Comparison of ENCODE assay signal across 8 cellular contexts in the genomic region with DNA sequence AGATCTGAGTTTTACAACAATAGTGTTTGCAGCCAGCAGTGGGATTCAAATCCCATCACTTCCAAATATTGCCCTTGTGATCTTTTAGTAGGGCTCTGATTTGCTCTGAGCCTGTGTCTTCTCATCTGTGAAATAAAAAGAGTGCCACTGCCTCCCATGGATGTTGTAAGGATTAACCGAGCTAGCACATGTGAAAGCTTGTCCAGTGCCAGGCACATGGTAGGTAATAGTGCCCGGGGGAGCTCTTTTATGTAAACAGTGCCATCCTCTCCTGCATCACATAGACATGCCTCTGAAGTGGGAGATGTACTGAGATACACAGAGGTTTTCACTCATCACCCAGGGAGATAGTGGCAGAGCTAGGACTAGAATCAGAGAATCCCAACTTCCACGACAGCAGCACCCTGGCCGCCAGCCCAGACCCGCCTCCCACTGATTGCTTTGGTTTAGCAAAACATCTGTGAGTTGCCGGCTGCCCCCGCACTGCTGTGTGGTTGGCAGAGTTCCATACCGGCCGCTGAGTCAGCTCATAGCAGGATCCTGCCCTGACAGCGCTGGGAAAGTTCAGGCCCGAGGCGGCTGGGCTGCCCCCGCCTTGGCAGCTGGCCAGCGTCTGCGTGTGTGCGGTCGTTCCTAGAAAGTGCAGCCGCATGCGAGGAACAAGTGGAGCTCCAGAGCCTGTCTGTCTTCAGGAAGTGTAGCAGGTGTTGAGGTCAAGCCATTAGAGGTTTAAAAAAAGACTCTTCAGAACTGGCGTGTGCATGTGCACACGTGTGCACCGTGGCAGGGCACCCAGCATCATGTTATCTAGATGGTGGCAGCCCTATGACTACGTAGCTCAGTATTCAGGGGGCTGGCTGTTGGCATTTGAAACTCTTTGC. TPM values are rescaled to one million over a fixed set of nuclear protein-coding genes. Genes with fewer than 3 reads are reported as not detected.
DNase-seq lines count a peak whose midpoint lies in the region; ATAC-seq and TF ChIP-seq lines count a peak whose summit lies in the region.

No MANE protein-coding gene starts in this region.

- H3K9me3 ChIP-seq in naive thymus-derived CD4-positive, alpha-beta T cell (ENCODE audit: control insufficient read depth in 2 of 3, low read length in 3 of 3) = no peaks in the 10 kb centered on the region

- H3K27ac Mint-ChIP-seq in IgD-negative memory B cell = peak overlapping the region; percentile 5 to 81 (median 53)
- H3K27ac Mint-ChIP-seq in naive thymus-derived CD4-positive, alpha-beta T cell = peak overlapping the region; percentile 7 to 90 (median 74)
- H3K27ac Mint-ChIP-seq in stimulated activated effector memory CD8-positive, alpha-beta T cell treated with anti-CD3 and anti-CD28 coated beads, Interleukin-12 subunit alpha, Interleukin-12 subunit beta, amount 100 ng/mL, for 72 hours = peak overlapping the region; percentile 92

- H3K27me3 Mint-ChIP-seq in IgD-negative memory B cell = no peaks in the 10 kb centered on the region
- H3K27me3 Mint-ChIP-seq in naive thymus-derived CD4-positive, alpha-beta T cell = no peaks in the 10 kb centered on the region

- ATAC-seq in GM21515 (IDR thresholded peaks at IDR 0.05; ENCODE audit: unreplicated experiment) = peak; percentile 38
- peak; percentile 73 for ATAC-seq in naive thymus-derived CD4-positive, alpha-beta T cell
- peak; percentile 81 for ATAC-seq in stimulated activated effector memory CD8-positive, alpha-beta T cell treated with anti-CD3 and anti-CD28 coated beads, Interleukin-12 subunit alpha, Interleukin-12 subunit beta, amount 100 ng/mL, for 72 hours

- intact Hi-C loops in naive thymus-derived CD4-positive, alpha-beta T cell (cut with micrococcal nuclease) = loop anchor here in 1 of 2 donors (1.0 to 10.0 kb wide), 5 partner anchors 69 to 1761 kb away; a partner anchor contains a TSS

- TF ChIP-seq POLR2A in erythroblast (IDR thresholded peaks at IDR 0.05; ENCODE audit: low read length) = no peak

- no peaks in the 10 kb centered on the region for H3K9me3 Mint-ChIP-seq in IgD-negative memory B cell
- H3K9me3 Mint-ChIP-seq in naive thymus-derived CD4-positive, alpha-beta T cell = no peaks in the 10 kb centered on the region
- no peaks in the 10 kb centered on the region for H3K9me3 Mint-ChIP-seq in stimulated activated effector memory CD8-positive, alpha-beta T cell treated with anti-CD3 and anti-CD28 coated beads, Interleukin-12 subunit alpha, Interleukin-12 subunit beta, amount 100 ng/mL, for 72 hours

- H3K4me1 ChIP-seq in naive thymus-derived CD4-positive, alpha-beta T cell (ENCODE audit: control insufficient read depth in 2 of 2, insufficient read depth in 2 of 2, low read length in 2 of 2) = peaks cover 36 to 51% of the 10 kb centered on the region in 2 donors

- peak overlapping the region; percentile 58 for H3K27ac ChIP-seq in naive thymus-derived CD4-positive, alpha-beta T cell (ENCODE audit: low read depth, low read length)

- H3K36me3 Mint-ChIP-seq in IgD-negative memory B cell = peaks cover 3% of the 10 kb centered on the region
- peaks cover 0 to 50% (median 20%) of the 10 kb centered on the region in 5 donors for H3K36me3 Mint-ChIP-seq in naive thymus-derived CD4-positive, alpha-beta T cell
- peaks cover 94% of the 10 kb centered on the region for H3K36me3 Mint-ChIP-seq in stimulated activated effector memory CD8-positive, alpha-beta T cell treated with anti-CD3 and anti-CD28 coated beads, Interleukin-12 subunit alpha, Interleukin-12 subunit beta, amount 100 ng/mL, for 72 hours

- CTCF ChIA-PET in naive thymus-derived CD4-positive, alpha-beta T cell (lab: Charles Lee) = interaction anchor here (0.9 kb wide), 1 partner anchor 174 kb away, joined by 3 read pairs; no protein-coding TSS in a partner anchor

- DNase-seq in COR-L47 (lab: John Stamatoyannopoulos, UW) (peak; percentile 99), OCI-M1 (lab: John Stamatoyannopoulos, UW) (peak; percentile 99), activated T-cell treated with anti-CD3 and anti-CD28 coated beads for 48 hours (ENCODE audit: low read depth) (peak; percentile 94), erythroblast (lab: John Stamatoyannopoulos, UW) (peak; percentile 98 to 99)
- peak; percentile 51 to 91 (median 57) for DNase-seq in naive thymus-derived CD4-positive, alpha-beta T cell
- peak; percentile 90 to 96 for DNase-seq in stimulated activated effector memory CD8-positive, alpha-beta T cell treated with anti-CD3 and anti-CD28 coated beads, Interleukin-12 subunit alpha, Interleukin-12 subunit beta, amount 100 ng/mL, for 72 hours (ENCODE audit: low spot score in 2 of 2)

- peak overlapping the region; percentile 42 to 85 (median 48) for H3K4me3 Mint-ChIP-seq in IgD-negative memory B cell
- peak overlapping the region; percentile 55 to 84 (median 73) for H3K4me3 Mint-ChIP-seq in naive thymus-derived CD4-positive, alpha-beta T cell
- peak overlapping the region; percentile 97 for H3K4me3 Mint-ChIP-seq in stimulated activated effector memory CD8-positive, alpha-beta T cell treated with anti-CD3 and anti-CD28 coated beads, Interleukin-12 subunit alpha, Interleukin-12 subunit beta, amount 100 ng/mL, for 72 hours

- POLR2A ChIA-PET in naive thymus-derived CD4-positive, alpha-beta T cell (lab: Charles Lee) = interaction anchor here (0.7 to 1.2 kb wide), 8 partner anchors 52 to 906 kb away, joined by 3 to 6 read pairs (median 3); a partner anchor contains a TSS

- no peaks in the 10 kb centered on the region for H3K27me3 ChIP-seq in naive thymus-derived CD4-positive, alpha-beta T cell (ENCODE audit: control insufficient read depth in 2 of 2, insufficient read depth in 2 of 2, low read length in 2 of 2)

- peaks cover 3 to 27% (median 12%) of the 10 kb centered on the region in 3 experiments for H3K36me3 ChIP-seq in naive thymus-derived CD4-positive, alpha-beta T cell (ENCODE audit: control insufficient read depth in 2 of 3, insufficient read depth in 3 of 3, low read length in 3 of 3)

- H3K4me1 Mint-ChIP-seq in IgD-negative memory B cell = peaks cover 40 to 55% (median 49%) of the 10 kb centered on the region in 3 donors
- peaks cover 58 to 86% (median 76%) of the 10 kb centered on the region in 7 donors for H3K4me1 Mint-ChIP-seq in naive thymus-derived CD4-positive, alpha-beta T cell
- peaks cover 75% of the 10 kb centered on the region for H3K4me1 Mint-ChIP-seq in stimulated activated effector memory CD8-positive, alpha-beta T cell treated with anti-CD3 and anti-CD28 coated beads, Interleukin-12 subunit alpha, Interleukin-12 subunit beta, amount 100 ng/mL, for 72 hours

- no peak overlapping the region for H3K4me3 ChIP-seq in naive thymus-derived CD4-positive, alpha-beta T cell (ENCODE audit: low read length)

RNA-seq across cellular contexts. Expression of a gene that starts 5.0 kb away (rescaled TPM):
- 14.4 TPM for polyA plus RNA-seq in IgD-negative memory B cell
- total RNA-seq in naive thymus-derived CD4-positive, alpha-beta T cell = 10 to 100 TPM; 29.5 to 45.4 (median 36.8) TPM
- 10 to 100 TPM in 1 of 2 donors, 1 to 10 TPM in 1; 5.1 to 16.3 TPM for polyA plus RNA-seq in naive thymus-derived CD4-positive, alpha-beta T cell
